16 cellular contexts compared by ENCODE assay signal in the genomic region with DNA sequence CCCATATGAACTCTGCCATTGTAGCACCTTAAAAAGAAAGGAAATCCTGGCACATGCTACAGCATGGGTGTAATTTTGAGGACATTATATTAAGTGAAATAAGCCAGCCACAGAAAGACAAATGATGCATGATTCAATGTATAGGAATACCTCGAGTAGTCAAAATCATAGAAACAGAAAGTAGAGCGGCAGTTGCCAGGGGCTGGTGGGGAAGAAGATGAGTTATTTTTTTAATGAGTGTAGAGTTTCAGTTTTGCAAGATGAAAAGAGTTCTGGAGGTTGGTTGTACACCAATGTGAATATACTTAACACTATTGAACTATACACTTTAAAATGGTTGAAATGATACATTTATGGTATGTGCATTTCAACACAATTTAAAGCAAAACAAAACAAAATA.
DNase-seq lines count a peak whose midpoint lies in the region; ATAC-seq, FAIRE-seq and TF ChIP-seq lines count a peak whose summit lies in the region.
"Had no signal": no experiment of that assay in that cellular context is flagged by ENCODE, and none has a peak within 500 bp of the region (broad histone marks: within the 10 kb centered on the region; RNA-seq: fewer than 3 reads in every experiment).

No MANE protein-coding gene starts in this region.

- FAIRE-seq in GM12891 (lab: Jason Lieb, UNC): peak; percentile 63

- peaks cover 0 to 1% (median 0%) of the 10 kb centered on the region in 3 donors for H3K27me3 Mint-ChIP-seq in CD14-positive monocyte (ENCODE audit: low read depth in 3 of 3)
- H3K27me3 Mint-ChIP-seq: central memory CD8-positive, alpha-beta T cell had no signal

- ATAC-seq in GM18520 (IDR thresholded peaks at IDR 0.05; ENCODE audit: unreplicated experiment): peak; percentile 51
- peak; percentile 87 for ATAC-seq in GM21526 (IDR thresholded peaks at IDR 0.05; ENCODE audit: low FRiP score, unreplicated experiment)
- ATAC-seq in HG03460 (IDR thresholded peaks at IDR 0.05; ENCODE audit: unreplicated experiment): peak; percentile 67
- ATAC-seq: foreskin keratinocyte, SK-N-SH treated with all-trans-retinoic acid at 6 μM for 48 hours had no signal

- intact Hi-C loops in CD14-positive monocyte (cut with micrococcal nuclease): no loop called here

- no peaks in the 10 kb centered on the region for H3K36me3 Mint-ChIP-seq in CD14-positive monocyte

- TF ChIP-seq POLR2A in GM12891 (IDR thresholded peaks at IDR 0.05; ENCODE audit: low read depth, low read length): no peak
- no peak for TF ChIP-seq POLR2A in erythroblast (IDR thresholded peaks at IDR 0.05; ENCODE audit: low read length)

- DNase-seq in GM12891 (ENCODE audit: insufficient read length, low spot score): no peak
- DNase-seq in erythroblast (lab: John Stamatoyannopoulos, UW): no peak
- DNase-seq in NCI-H2081 (lab: John Stamatoyannopoulos, UW): no peak
- DNase-seq in CD14-positive monocyte (ENCODE audit: low spot score): no peak
- no peak for DNase-seq in kidney glomerular epithelial cell (lab: John Stamatoyannopoulos, UW)
- DNase-seq: AML-193, foreskin keratinocyte, Kasumi-1, NCI-H1694, NCI-H524, PC-9 had no signal

- no peaks in the 10 kb centered on the region for H3K4me1 Mint-ChIP-seq in CD14-positive monocyte
- H3K4me1 Mint-ChIP-seq: central memory CD8-positive, alpha-beta T cell had no signal

- peaks cover 2 to 16% (median 7%) of the 10 kb centered on the region in 7 donors for H3K9me3 Mint-ChIP-seq in CD14-positive monocyte

- TF ChIP-seq CTCF in CD14-positive monocyte (IDR thresholded peaks at IDR 0.05): no peak

- no peak overlapping the region for H3K27ac Mint-ChIP-seq in CD14-positive monocyte

- H3K4me3 Mint-ChIP-seq in CD14-positive monocyte: no peak overlapping the region
- H3K4me3 Mint-ChIP-seq: central memory CD8-positive, alpha-beta T cell had no signal

TF ChIP-seq in GM12891, 5 proteins besides CTCF, POLR2A, EP300 and RAD21:
- TF ChIP-seq TAF1 (IDR thresholded peaks at IDR 0.05; ENCODE audit: low read depth, low read length) (no peak), POLR2AphosphoS5 (IDR thresholded peaks at IDR 0.05; ENCODE audit: low read depth, low read length) (no peak), PAX5 (IDR thresholded peaks at IDR 0.05; ENCODE audit: insufficient read depth, low read length, severe bottlenecking) (no peak), POU2F2 (IDR thresholded peaks at IDR 0.05; ENCODE audit: low read depth, low read length) (no peak), SPI1 (IDR thresholded peaks at IDR 0.05; ENCODE audit: low read depth, low read length) (no peak)
